Comparison of ENCODE assay signal across 1 cellular context in genomic region chr5:1412621-1413020, GRCh38.
TF ChIP-seq lines count a peak whose summit lies in the region.

No MANE protein-coding gene starts in this region.

TF ChIP-seq in GM23338, 12 proteins besides CTCF, POLR2A, EP300 and RAD21 (continued from another document):
- TF ChIP-seq, protein P1, sequence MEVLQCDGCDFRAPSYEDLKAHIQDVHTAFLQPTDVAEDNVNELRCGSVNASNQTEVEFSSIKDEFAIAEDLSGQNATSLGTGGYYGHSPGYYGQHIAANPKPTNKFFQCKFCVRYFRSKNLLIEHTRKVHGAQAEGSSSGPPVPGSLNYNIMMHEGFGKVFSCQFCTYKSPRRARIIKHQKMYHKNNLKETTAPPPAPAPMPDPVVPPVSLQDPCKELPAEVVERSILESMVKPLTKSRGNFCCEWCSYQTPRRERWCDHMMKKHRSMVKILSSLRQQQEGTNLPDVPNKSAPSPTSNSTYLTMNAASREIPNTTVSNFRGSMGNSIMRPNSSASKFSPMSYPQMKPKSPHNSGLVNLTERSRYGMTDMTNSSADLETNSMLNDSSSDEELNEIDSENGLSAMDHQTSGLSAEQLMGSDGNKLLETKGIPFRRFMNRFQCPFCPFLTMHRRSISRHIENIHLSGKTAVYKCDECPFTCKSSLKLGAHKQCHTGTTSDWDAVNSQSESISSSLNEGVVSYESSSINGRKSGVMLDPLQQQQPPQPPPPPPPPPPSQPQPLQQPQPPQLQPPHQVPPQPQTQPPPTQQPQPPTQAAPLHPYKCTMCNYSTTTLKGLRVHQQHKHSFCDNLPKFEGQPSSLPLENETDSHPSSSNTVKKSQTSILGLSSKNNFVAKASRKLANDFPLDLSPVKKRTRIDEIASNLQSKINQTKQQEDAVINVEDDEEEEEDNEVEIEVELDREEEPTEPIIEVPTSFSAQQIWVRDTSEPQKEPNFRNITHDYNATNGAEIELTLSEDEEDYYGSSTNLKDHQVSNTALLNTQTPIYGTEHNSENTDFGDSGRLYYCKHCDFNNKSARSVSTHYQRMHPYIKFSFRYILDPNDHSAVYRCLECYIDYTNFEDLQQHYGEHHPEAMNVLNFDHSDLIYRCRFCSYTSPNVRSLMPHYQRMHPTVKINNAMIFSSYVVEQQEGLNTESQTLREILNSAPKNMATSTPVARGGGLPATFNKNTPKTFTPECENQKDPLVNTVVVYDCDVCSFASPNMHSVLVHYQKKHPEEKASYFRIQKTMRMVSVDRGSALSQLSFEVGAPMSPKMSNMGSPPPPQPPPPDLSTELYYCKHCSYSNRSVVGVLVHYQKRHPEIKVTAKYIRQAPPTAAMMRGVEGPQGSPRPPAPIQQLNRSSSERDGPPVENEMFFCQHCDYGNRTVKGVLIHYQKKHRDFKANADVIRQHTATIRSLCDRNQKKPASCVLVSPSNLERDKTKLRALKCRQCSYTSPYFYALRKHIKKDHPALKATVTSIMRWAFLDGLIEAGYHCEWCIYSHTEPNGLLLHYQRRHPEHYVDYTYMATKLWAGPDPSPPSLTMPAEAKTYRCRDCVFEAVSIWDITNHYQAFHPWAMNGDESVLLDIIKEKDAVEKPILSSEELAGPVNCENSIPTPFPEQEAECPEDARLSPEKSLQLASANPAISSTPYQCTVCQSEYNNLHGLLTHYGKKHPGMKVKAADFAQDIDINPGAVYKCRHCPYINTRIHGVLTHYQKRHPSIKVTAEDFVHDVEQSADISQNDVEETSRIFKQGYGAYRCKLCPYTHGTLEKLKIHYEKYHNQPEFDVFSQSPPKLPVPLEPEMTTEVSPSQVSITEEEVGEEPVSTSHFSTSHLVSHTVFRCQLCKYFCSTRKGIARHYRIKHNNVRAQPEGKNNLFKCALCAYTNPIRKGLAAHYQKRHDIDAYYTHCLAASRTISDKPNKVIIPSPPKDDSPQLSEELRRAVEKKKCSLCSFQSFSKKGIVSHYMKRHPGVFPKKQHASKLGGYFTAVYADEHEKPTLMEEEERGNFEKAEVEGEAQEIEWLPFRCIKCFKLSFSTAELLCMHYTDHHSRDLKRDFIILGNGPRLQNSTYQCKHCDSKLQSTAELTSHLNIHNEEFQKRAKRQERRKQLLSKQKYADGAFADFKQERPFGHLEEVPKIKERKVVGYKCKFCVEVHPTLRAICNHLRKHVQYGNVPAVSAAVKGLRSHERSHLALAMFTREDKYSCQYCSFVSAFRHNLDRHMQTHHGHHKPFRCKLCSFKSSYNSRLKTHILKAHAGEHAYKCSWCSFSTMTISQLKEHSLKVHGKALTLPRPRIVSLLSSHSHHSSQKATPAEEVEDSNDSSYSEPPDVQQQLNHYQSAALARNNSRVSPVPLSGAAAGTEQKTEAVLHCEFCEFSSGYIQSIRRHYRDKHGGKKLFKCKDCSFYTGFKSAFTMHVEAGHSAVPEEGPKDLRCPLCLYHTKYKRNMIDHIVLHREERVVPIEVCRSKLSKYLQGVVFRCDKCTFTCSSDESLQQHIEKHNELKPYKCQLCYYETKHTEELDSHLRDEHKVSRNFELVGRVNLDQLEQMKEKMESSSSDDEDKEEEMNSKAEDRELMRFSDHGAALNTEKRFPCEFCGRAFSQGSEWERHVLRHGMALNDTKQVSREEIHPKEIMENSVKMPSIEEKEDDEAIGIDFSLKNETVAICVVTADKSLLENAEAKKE (CRISPR knock-in tag; IDR thresholded peaks at IDR 0.05): no peak
- no peak for TF ChIP-seq ZNF114 (CRISPR knock-in tag; IDR thresholded peaks at IDR 0.05)
